In genomic region chr19:7874857-7875393, GRCh38 we compare ENCODE assay signal across 10 cellular contexts. TPM values are rescaled to one million over a fixed set of nuclear protein-coding genes. Genes with fewer than 3 reads are reported as not detected.
DNase-seq lines count a peak whose midpoint lies in the region; ATAC-seq and TF ChIP-seq lines count a peak whose summit lies in the region.
"Had no signal": no experiment of that assay in that cellular context is flagged by ENCODE, and none has a peak within 500 bp of the region (broad histone marks: within the 10 kb centered on the region; RNA-seq: fewer than 3 reads in every experiment).

No MANE protein-coding gene starts in this region.

- H4K8ac ChIP-seq in trophoblast cell (ENCODE audit: low read depth, low read length), result peak overlapping the region; percentile 24

- H4K12ac ChIP-seq in trophoblast cell (ENCODE audit: low read depth, low read length), result no peak overlapping the region

- H3K79me2 ChIP-seq in OCI-LY1 (ENCODE audit: insufficient read depth, low read length) (no peaks in the 10 kb centered on the region), trophoblast cell (ENCODE audit: control insufficient read depth, insufficient read depth, low read length, poor library complexity) (no peaks in the 10 kb centered on the region)

- H3K27me3 ChIP-seq in OCI-LY1 (ENCODE audit: insufficient read depth, low read length), result no peaks in the 10 kb centered on the region
- H3K27me3 ChIP-seq in esophagus muscularis mucosa, result peaks cover 3 to 66% (median 30%) of the 10 kb centered on the region in 4 donors
- peaks cover 19% of the 10 kb centered on the region for H3K27me3 ChIP-seq in trophoblast cell (ENCODE audit: insufficient read depth, low read length)

- H3K27me3 Mint-ChIP-seq in activated T-cell treated with anti-CD3 and anti-CD28 coated beads, Interleukin-2, amount 50 U/mL, for 72 hours (ENCODE audit: low read depth), result peaks cover 24% of the 10 kb centered on the region

- H2AK5ac ChIP-seq in trophoblast cell (ENCODE audit: low read length), result no peak overlapping the region

- intact Hi-C loops in esophagus muscularis mucosa (cut with DNase I), result no loop called here

- no peaks in the 10 kb centered on the region for H3K9me3 Mint-ChIP-seq in activated T-cell treated with anti-CD3 and anti-CD28 coated beads, Interleukin-2, amount 50 U/mL, for 72 hours

- H3K27ac ChIP-seq in OCI-LY1 (ENCODE audit: low read depth, low read length, poor library complexity, severe bottlenecking) (no peak overlapping the region), esophagus muscularis mucosa (replicated peaks in 1 of 4) (no peak overlapping the region), trophoblast cell (ENCODE audit: low read depth, low read length) (no peak overlapping the region)

- no peaks in the 10 kb centered on the region for H4K20me1 ChIP-seq in OCI-LY1 (ENCODE audit: insufficient read depth, low read length)

- H3K9ac ChIP-seq in OCI-LY1 (ENCODE audit: low read length) (no peak overlapping the region), trophoblast cell (ENCODE audit: low read length) (no peak overlapping the region)

- no peak overlapping the region for H4K91ac ChIP-seq in trophoblast cell (ENCODE audit: low read depth, low read length)

- no peak overlapping the region for H3K4ac ChIP-seq in trophoblast cell (ENCODE audit: low read depth, low read length)

- H3K9me3 ChIP-seq in OCI-LY1 (ENCODE audit: low read length) (no peaks in the 10 kb centered on the region), esophagus muscularis mucosa (no peaks in the 10 kb centered on the region), trophoblast cell (ENCODE audit: insufficient read depth, low read depth, low read length) (peaks cover 6% of the 10 kb centered on the region)

- no peak overlapping the region for H2BK5ac ChIP-seq in trophoblast cell (ENCODE audit: low read depth, low read length, poor library complexity)

- no peak overlapping the region for H2BK120ac ChIP-seq in trophoblast cell (ENCODE audit: insufficient read depth, low read length, poor library complexity)

- H3K4me3 Mint-ChIP-seq in activated T-cell treated with anti-CD3 and anti-CD28 coated beads, Interleukin-2, amount 50 U/mL, for 72 hours, result peak overlapping the region; percentile 67 to 77

- no peaks in the 10 kb centered on the region for H3K9me2 ChIP-seq in OCI-LY1 (ENCODE audit: low read depth, low read length)

- H2BK12ac ChIP-seq in trophoblast cell (ENCODE audit: low read length), result no peak overlapping the region

- WGBS in esophagus muscularis mucosa, result 45% methylated on average over 21 of the region's 21 CpGs
- WGBS in trophoblast cell (ENCODE audit: extremely low coverage, insufficient coverage, insufficient read length), result no CpG with 5 or more reads among the region's 21 CpGs

- no peak overlapping the region for H3K27ac Mint-ChIP-seq in activated T-cell treated with anti-CD3 and anti-CD28 coated beads, Interleukin-2, amount 50 U/mL, for 72 hours

- H2AFZ ChIP-seq in OCI-LY1 (ENCODE audit: low read length), result no peak overlapping the region
- H2AFZ ChIP-seq in trophoblast cell (ENCODE audit: insufficient read depth, low read length, poor library complexity), result no peak overlapping the region

- ATAC-seq in activated T-cell treated with anti-CD3 and anti-CD28 coated beads, Interleukin-2, amount 50 U/mL, for 72 hours (replicated peaks in 1 of 2), result no peak
- no peak for ATAC-seq in HG03039 (IDR thresholded peaks at IDR 0.05; ENCODE audit: unreplicated experiment)

- TF ChIP-seq EP300 in esophagus muscularis mucosa (IDR thresholded peaks at IDR 0.05), result no peak

- no peak for TF ChIP-seq CTCF in OCI-LY1 (IDR thresholded peaks at IDR 0.05; ENCODE audit: low read length)
- no peak for TF ChIP-seq CTCF in esophagus muscularis mucosa (IDR thresholded peaks at IDR 0.05)
- TF ChIP-seq CTCF in GM10266 (IDR thresholded peaks at IDR 0.05; ENCODE audit: control insufficient read depth, insufficient read depth, low read depth, missing control alignments), result no peak

- H3K14ac ChIP-seq in trophoblast cell (ENCODE audit: low read length), result no peak overlapping the region

- no peak for TF ChIP-seq POLR2A in esophagus muscularis mucosa (IDR thresholded peaks at IDR 0.05; ENCODE audit: low read depth)

- peak overlapping the region; percentile 38; the same call in 1 of the 2 replicates for H3K4me2 ChIP-seq in OCI-LY1 (ENCODE audit: low read length)
- H3K4me2 ChIP-seq in trophoblast cell (ENCODE audit: low read length), result peak overlapping the region; percentile 34

- no peak overlapping the region for H3K23ac ChIP-seq in trophoblast cell (ENCODE audit: low read length)

- 0 out of 2 replicates have a peak, but pooled peaks cover 3% of the 10 kb centered on the region for H3F3A ChIP-seq in OCI-LY1 (ENCODE audit: insufficient read depth, low read length)

- no peaks in the 10 kb centered on the region for H3K36me3 Mint-ChIP-seq in activated T-cell treated with anti-CD3 and anti-CD28 coated beads, Interleukin-2, amount 50 U/mL, for 72 hours (ENCODE audit: insufficient read depth in 2 of 2)

- H3K36me3 ChIP-seq in OCI-LY1 (ENCODE audit: insufficient read depth, low read length), result no peaks in the 10 kb centered on the region
- no peaks in the 10 kb centered on the region for H3K36me3 ChIP-seq in esophagus muscularis mucosa
- H3K36me3 ChIP-seq in trophoblast cell (ENCODE audit: control insufficient read depth in 1 of 2, insufficient read depth in 2 of 2, low read length in 2 of 2), result no peaks in the 10 kb centered on the region

- peaks cover 3% of the 10 kb centered on the region for H3K79me1 ChIP-seq in trophoblast cell (ENCODE audit: low read length)

- H3K18ac ChIP-seq in trophoblast cell (ENCODE audit: low read length), result no peak overlapping the region

- no peak for DNase-seq in activated T-cell treated with anti-CD3 and anti-CD28 coated beads, Interleukin-2, amount 50 U/mL, for 72 hours
- no peak for DNase-seq in activated T-cell treated with anti-CD3 and anti-CD28 coated beads for 4 hours
- no peak for DNase-seq in esophagus muscularis mucosa (ENCODE audit: extremely low spot score)
- no peak for DNase-seq in trophoblast cell
- DNase-seq in GM10266 (ENCODE audit: extremely low spot score), result no peak
- no peak for DNase-seq in amniotic stem cell (lab: John Stamatoyannopoulos, UW)

- peak overlapping the region; percentile 21 for H3K4me3 ChIP-seq in OCI-LY1 (ENCODE audit: low read depth, low read length, poor library complexity, severe bottlenecking)
- peak overlapping the region in 3 of 4 donors; percentile 33 to 51 (median 34) for H3K4me3 ChIP-seq in esophagus muscularis mucosa
- H3K4me3 ChIP-seq in trophoblast cell (ENCODE audit: low read depth, low read length), result no peak overlapping the region

- peaks cover 31% of the 10 kb centered on the region for H3K4me1 Mint-ChIP-seq in activated T-cell treated with anti-CD3 and anti-CD28 coated beads, Interleukin-2, amount 50 U/mL, for 72 hours (ENCODE audit: low read depth)

- H3K4me1 ChIP-seq in OCI-LY1 (ENCODE audit: insufficient read depth, low read length, severe bottlenecking) (peaks cover under 1% of the 10 kb centered on the region), esophagus muscularis mucosa (peaks cover 18 to 49% (median 41%) of the 10 kb centered on the region in 4 donors), trophoblast cell (ENCODE audit: control insufficient read depth in 1 of 2, insufficient read depth in 2 of 2, low read length in 2 of 2) (peaks cover 4 to 24% of the 10 kb centered on the region in 2 experiments)

RNA-seq across cellular contexts. Expression of gene PRR36, which starts 0.7 kb away (rescaled TPM):
- under 1 TPM; 0.63 to 0.96 TPM for total RNA-seq in activated T-cell treated with anti-CD3 and anti-CD28 coated beads, Interleukin-2, amount 50 U/mL, for 72 hours
- under 1 TPM in 1 of 4 donors, not detected in 3; 0.52 TPM for total RNA-seq in esophagus muscularis mucosa
- polyA plus RNA-seq in trophoblast cell (2013), result 0.94 and 1.00 TPM in 2 replicates
- total RNA-seq: glomerular endothelial cell had no signal

RNA-seq across cellular contexts. Expression of gene LRRC8E, which starts 13.4 kb away (rescaled TPM):
- not detected for total RNA-seq in activated T-cell treated with anti-CD3 and anti-CD28 coated beads, Interleukin-2, amount 50 U/mL, for 72 hours
- total RNA-seq in esophagus muscularis mucosa, result 1 to 10 TPM in 1 of 4 donors, under 1 TPM in 2, not detected in 1; 0.33 to 1.0 (median 0.46) TPM
- 2.3 and 2.4 TPM in 2 replicates for polyA plus RNA-seq in trophoblast cell (2013)

RNA-seq across cellular contexts. Expression of gene MAP2K7, which starts 28.8 kb away (rescaled TPM):
- total RNA-seq in activated T-cell treated with anti-CD3 and anti-CD28 coated beads, Interleukin-2, amount 50 U/mL, for 72 hours, result 10 to 100 TPM; 40.2 to 40.3 TPM
- total RNA-seq in esophagus muscularis mucosa, result 10 to 100 TPM; 17.2 to 31.9 (median 24.5) TPM
- polyA plus RNA-seq in trophoblast cell (2013), result 32.6 and 34.8 TPM in 2 replicates

RNA-seq across cellular contexts. Expression of gene TGFBR3L, which starts 39.7 kb away (rescaled TPM):
- 1 to 10 TPM; 7.4 to 9.7 TPM for total RNA-seq in activated T-cell treated with anti-CD3 and anti-CD28 coated beads, Interleukin-2, amount 50 U/mL, for 72 hours
- total RNA-seq in esophagus muscularis mucosa, result 1 to 10 TPM; 2.2 to 8.3 (median 6.1) TPM
- 0.64 and 0.90 TPM in 2 replicates for polyA plus RNA-seq in trophoblast cell (2013)
- total RNA-seq: urinary bladder had no signal

RNA-seq across cellular contexts. Expression of gene EVI5L, which starts 44.9 kb away (rescaled TPM):
- 10 to 100 TPM in 1 of 2 donors, 1 to 10 TPM in 1; 7.8 to 10.4 TPM for total RNA-seq in activated T-cell treated with anti-CD3 and anti-CD28 coated beads, Interleukin-2, amount 50 U/mL, for 72 hours
- total RNA-seq in esophagus muscularis mucosa, result 10 to 100 TPM; 19.9 to 42.0 (median 29.2) TPM
- 7.0 and 7.3 TPM in 2 replicates for polyA plus RNA-seq in trophoblast cell (2013)
